ENCODE assay signal across 3 cellular contexts in genomic region chr1:62198781-62199125, GRCh38.
TF ChIP-seq lines count a peak whose summit lies in the region.

No MANE protein-coding gene starts in this region.

TF ChIP-seq in A549, 52 proteins besides CTCF, POLR2A, EP300 and RAD21:
- TF ChIP-seq CEBPB (IDR thresholded peaks at IDR 0.05) (peak; percentile 10 to 37; a peak in 3 of 4 replicates), RFX5 (IDR thresholded peaks at IDR 0.05) (no peak)

TF ChIP-seq in IMR-90, 13 proteins besides CTCF, POLR2A, EP300 and RAD21:
- no peak for TF ChIP-seq ELK1 (IDR thresholded peaks at IDR 0.05; ENCODE audit: borderline replicate concordance, low read depth, low read length)
- 0 out of 2 replicates have a peak, but pooled peaks have one; percentile 12 for TF ChIP-seq CEBPB (IDR thresholded peaks at IDR 0.05; ENCODE audit: low read depth, low read length)

TF ChIP-seq in HepG2, 621 proteins besides CTCF, POLR2A, EP300 and RAD21 (continues in another document):
- TF ChIP-seq SP5 (CRISPR knock-in tag; IDR thresholded peaks at IDR 0.05; ENCODE audit: borderline replicate concordance, low read depth) = peak; percentile 24; the same call in 1 of the 2 replicates
- TF ChIP-seq SRSF9 (IDR thresholded peaks at IDR 0.05; ENCODE audit: borderline replicate concordance, insufficient read depth, low read depth, low read length, poor library complexity, severe bottlenecking) = no peak
- 0 out of 2 replicates have a peak, but pooled peaks have one; percentile 47 for TF ChIP-seq ATF7 (IDR thresholded peaks at IDR 0.05)
- TF ChIP-seq ATF7 (CRISPR knock-in tag; IDR thresholded peaks at IDR 0.05) = peak; percentile 65; the same call in 1 of the 2 replicates
- TF ChIP-seq ZNF224 (CRISPR knock-in tag; IDR thresholded peaks at IDR 0.05) = no peak
- TF ChIP-seq CREB1 (IDR thresholded peaks at IDR 0.05) = no peak
- peak; percentile 54; the same call in 1 of the 2 replicates for TF ChIP-seq CREB1 (CRISPR knock-in tag; IDR thresholded peaks at IDR 0.05)
- 0 out of 2 replicates have a peak, but pooled peaks have one; percentile 29 for TF ChIP-seq ZSCAN29 (CRISPR knock-in tag; conservative IDR thresholded peaks at IDR 0.05)
- TF ChIP-seq ELF3 (CRISPR knock-in tag; IDR thresholded peaks at IDR 0.05) = 0 out of 2 replicates have a peak, but pooled peaks have one; percentile 18
- peak; percentile 60; the same call in 1 of the 2 replicates for TF ChIP-seq SOX5 (CRISPR knock-in tag; IDR thresholded peaks at IDR 0.05; ENCODE audit: borderline replicate concordance)
- peak; percentile 93 for TF ChIP-seq ATF3 (CRISPR knock-in tag; IDR thresholded peaks at IDR 0.05)
- TF ChIP-seq HINFP (CRISPR knock-in tag; IDR thresholded peaks at IDR 0.05; ENCODE audit: low read depth) = no peak
- peak; percentile 57; the same call in 1 of the 2 replicates for TF ChIP-seq KDM6A (CRISPR knock-in tag; IDR thresholded peaks at IDR 0.05; ENCODE audit: low read depth)
- peak; percentile 70; the same call in 1 of the 2 replicates for TF ChIP-seq DPF2 (CRISPR knock-in tag; IDR thresholded peaks at IDR 0.05; ENCODE audit: borderline replicate concordance, low read depth)
- TF ChIP-seq KAT8 (CRISPR knock-in tag; IDR thresholded peaks at IDR 0.05) = peak; percentile 54; the same call in 1 of the 2 replicates
- TF ChIP-seq ATF2 (CRISPR knock-in tag; IDR thresholded peaks at IDR 0.05) = peak; percentile 93
- 0 out of 2 replicates have a peak, but pooled peaks have one; percentile 30 for TF ChIP-seq IKZF5 (CRISPR knock-in tag; IDR thresholded peaks at IDR 0.05)
- peak; percentile 59; the same call in 1 of the 2 replicates for TF ChIP-seq ESRRA (CRISPR knock-in tag; IDR thresholded peaks at IDR 0.05; ENCODE audit: low read depth)
- no peak for TF ChIP-seq SOX6 (IDR thresholded peaks at IDR 0.05)
- TF ChIP-seq SOX6 (CRISPR knock-in tag; IDR thresholded peaks at IDR 0.05) = peak; percentile 79
- TF ChIP-seq KLF6 (CRISPR knock-in tag; IDR thresholded peaks at IDR 0.05) = 0 out of 2 replicates have a peak, but pooled peaks have one; percentile 43
- TF ChIP-seq ZNF256 (CRISPR knock-in tag; conservative IDR thresholded peaks at IDR 0.05) = no peak
- no peak for TF ChIP-seq KDM5B (CRISPR knock-in tag; IDR thresholded peaks at IDR 0.05; ENCODE audit: borderline replicate concordance)
- TF ChIP-seq STAT6 (CRISPR knock-in tag; IDR thresholded peaks at IDR 0.05; ENCODE audit: borderline replicate concordance) = 0 out of 2 replicates have a peak, but pooled peaks have one; percentile 42
- no peak for TF ChIP-seq IKZF1 (IDR thresholded peaks at IDR 0.05)
- TF ChIP-seq HOXA5 (CRISPR knock-in tag; IDR thresholded peaks at IDR 0.05) = 0 out of 2 replicates have a peak, but pooled peaks have one; percentile 35
- peak; percentile 44; the same call in 1 of the 2 replicates for TF ChIP-seq ZGPAT (CRISPR knock-in tag; IDR thresholded peaks at IDR 0.05)
- TF ChIP-seq TOPORS (CRISPR knock-in tag; IDR thresholded peaks at IDR 0.05) = no peak
- TF ChIP-seq JUN (CRISPR knock-in tag; IDR thresholded peaks at IDR 0.05) = no peak
- TF ChIP-seq ZNF781 (CRISPR knock-in tag; IDR thresholded peaks at IDR 0.05; ENCODE audit: borderline replicate concordance, not compliant biosample characterization) = no peak
- TF ChIP-seq HOXA3 (CRISPR knock-in tag; IDR thresholded peaks at IDR 0.05) = peak; percentile 71
- peak; percentile 49; the same call in 1 of the 2 replicates for TF ChIP-seq ZNF264 (CRISPR knock-in tag; IDR thresholded peaks at IDR 0.05)
- TF ChIP-seq MIXL1 (CRISPR knock-in tag; IDR thresholded peaks at IDR 0.05) = 0 out of 2 replicates have a peak, but pooled peaks have one; percentile 40
- no peak for TF ChIP-seq YEATS2 (CRISPR knock-in tag; IDR thresholded peaks at IDR 0.05; ENCODE audit: borderline replicate concordance)
- TF ChIP-seq HNF4A (CRISPR knock-in tag; IDR thresholded peaks at IDR 0.05) = peak; percentile 87
- no peak for TF ChIP-seq ZSCAN30 (CRISPR knock-in tag; IDR thresholded peaks at IDR 0.05)
- TF ChIP-seq RORA (CRISPR knock-in tag; IDR thresholded peaks at IDR 0.05) = no peak
- TF ChIP-seq ZNF660 (CRISPR knock-in tag; IDR thresholded peaks at IDR 0.05; ENCODE audit: borderline replicate concordance, low read depth) = no peak
- peak; percentile 91 for TF ChIP-seq ARID5B (CRISPR knock-in tag; IDR thresholded peaks at IDR 0.05)
- TF ChIP-seq PBX2 (CRISPR knock-in tag; IDR thresholded peaks at IDR 0.05) = no peak
- no peak for TF ChIP-seq TARDBP (CRISPR knock-in tag; IDR thresholded peaks at IDR 0.05)
- TF ChIP-seq SMAD9 (CRISPR knock-in tag; IDR thresholded peaks at IDR 0.05) = no peak
- TF ChIP-seq CREM (IDR thresholded peaks at IDR 0.05) = 0 out of 2 replicates have a peak, but pooled peaks have one; percentile 12
- no peak for TF ChIP-seq CREM (CRISPR knock-in tag; IDR thresholded peaks at IDR 0.05)
- TF ChIP-seq ZNF776 (CRISPR knock-in tag; IDR thresholded peaks at IDR 0.05) = no peak
- TF ChIP-seq HNF1B (CRISPR knock-in tag; IDR thresholded peaks at IDR 0.05) = 0 out of 2 replicates have a peak, but pooled peaks have one; percentile 30
